Comparison of ENCODE assay signal across 10 cellular contexts in genomic region chr16:81214745-81215166, GRCh38. TPM values are rescaled to one million over a fixed set of nuclear protein-coding genes. Genes with fewer than 3 reads are reported as not detected.
DNase-seq lines count a peak whose midpoint lies in the region; ATAC-seq, FAIRE-seq and TF ChIP-seq lines count a peak whose summit lies in the region.
"Had no signal": no experiment of that assay in that cellular context is flagged by ENCODE, and none has a peak within 500 bp of the region (broad histone marks: within the 10 kb centered on the region; RNA-seq: fewer than 3 reads in every experiment).

No MANE protein-coding gene starts in this region.

- ATAC-seq in K562 (peak; percentile 94), lower lobe of right lung (peak in 1 of 2 donors; percentile 29), HG03175 (IDR thresholded peaks at IDR 0.05; ENCODE audit: unreplicated experiment) (no peak)

- peaks cover 5% of the 10 kb centered on the region; the same call in 1 of the 2 replicates for H4K20me1 ChIP-seq in K562 (replicated peaks; ENCODE audit: control insufficient read depth, insufficient read depth, low read length)

- no peak overlapping the region for H3K27ac ChIP-seq in K562 (ENCODE audit: extremely low read depth, low read depth, low read length)
- H3K27ac ChIP-seq in lower lobe of right lung: no peak overlapping the region
- H3K27ac ChIP-seq in tibial nerve: no peak overlapping the region
- H3K27ac ChIP-seq: skin epidermis had no signal

- H2AFZ ChIP-seq in K562 (ENCODE audit: low read depth, low read length): 0 out of 2 replicates have a peak overlapping the region, but pooled peaks have one; percentile 63

- H3K9ac ChIP-seq in K562 (ENCODE audit: insufficient read depth in 1 of 2, low read depth in 2 of 2, low read length in 2 of 2): peak overlapping the region in 1 of 2 experiments; percentile 68; a peak in 2 of 4 replicates

- TF ChIP-seq CTCF in K562 (IDR thresholded peaks at IDR 0.05 in 2 of 3, conservative IDR thresholded peaks at IDR 0.05 in 1 of 3; ENCODE audit: insufficient read depth in 2 of 3, low read depth in 1 of 3, low read length in 3 of 3): peak; percentile 79 to 87 (median 87)
- peak; percentile 15 for TF ChIP-seq CTCF in lower lobe of right lung (IDR thresholded peaks at IDR 0.05)
- peak in 1 of 5 experiments; percentile 12 for TF ChIP-seq CTCF in tibial nerve (IDR thresholded peaks at IDR 0.05)

- intact Hi-C loops in K562 (cut with micrococcal nuclease) (no loop called here), lower lobe of right lung (cut with DNase I) (no loop called here)

- H3K36me3 ChIP-seq in K562 (ENCODE audit: control insufficient read depth, insufficient read depth, low read length) (no peaks in the 10 kb centered on the region), lower lobe of right lung (no peaks in the 10 kb centered on the region), tibial nerve (no peaks in the 10 kb centered on the region)

- 3% methylated on average over 15 of the region's 15 CpGs for WGBS in K562 (ENCODE audit: insufficient coverage, low coverage, missing lambda C conversion rate)
- 50% methylated on average over 14 of the region's 15 CpGs for WGBS in tibial nerve, 2 donors

- peaks cover 2 to 11% of the 10 kb centered on the region in 2 experiments; a peak in 4 of 5 replicates for H3K4me1 ChIP-seq in K562 (replicated peaks in 1 of 2; ENCODE audit: control insufficient read depth in 2 of 2, insufficient read depth in 2 of 2, low read length in 2 of 2)
- no peaks in the 10 kb centered on the region for H3K4me1 ChIP-seq in lower lobe of right lung
- H3K4me1 ChIP-seq in tibial nerve: no peaks in the 10 kb centered on the region

- H3K9me3 ChIP-seq in K562 (replicated peaks; ENCODE audit: control insufficient read depth, insufficient read depth, low read depth, low read length) (no peaks in the 10 kb centered on the region), lower lobe of right lung (no peaks in the 10 kb centered on the region), tibial nerve (no peaks in the 10 kb centered on the region)

- in situ Hi-C loops in K562 (cut with MboI): no loop called here

- H3K4me3 ChIP-seq in K562: no peak overlapping the region
- H3K4me3 ChIP-seq in lower lobe of right lung: no peak overlapping the region
- H3K4me3 ChIP-seq in tibial nerve: no peak overlapping the region
- H3K4me3 ChIP-seq: skin epidermis had no signal

- TF ChIP-seq EP300 in K562 (IDR thresholded peaks at IDR 0.05; ENCODE audit: low read length) (no peak), tibial nerve (IDR thresholded peaks at IDR 0.05) (no peak)

- no peak for TF ChIP-seq POLR2A in K562 (conservative IDR thresholded peaks at IDR 0.05)
- TF ChIP-seq POLR2A in tibial nerve (IDR thresholded peaks at IDR 0.05): no peak

- CTCF ChIA-PET in K562 (lab: Yijun Ruan, JAX; ENCODE audit: low intra/inter-chr PET ratio): interaction anchor here (0.5 to 0.6 kb wide), 2 partner anchors 24 to 179 kb away, joined by 5 to 6 read pairs; partner anchors contain the start of gene ATMIN

- peak; percentile 37 to 68 for TF ChIP-seq RAD21 in K562 (CRISPR knock-in tag; conservative IDR thresholded peaks at IDR 0.05 in 1 of 2, IDR thresholded peaks at IDR 0.05 in 1 of 2)

- POLR2A ChIA-PET in K562 (lab: Yijun Ruan, JAX): interaction anchor here (0.6 to 1.2 kb wide), 4 partner anchors 18 to 515 kb away, joined by 3 to 4 read pairs (median 3); no protein-coding TSS in a partner anchor

- FAIRE-seq in K562 (lab: Jason Lieb, UNC): peak; percentile 57

- H3K9me1 ChIP-seq in K562 (ENCODE audit: control insufficient read depth, insufficient read depth, low read length): no peaks in the 10 kb centered on the region

- DNase-seq in EL: peak; percentile 13
- peak; percentile 36 for DNase-seq in HT1080 (ENCODE audit: low read depth)
- DNase-seq in K562 (ENCODE audit: extremely low read depth in 1 of 4, low spot score in 3 of 4): peak; percentile 47 to 64 (median 58)
- DNase-seq in lower lobe of right lung: no peak
- DNase-seq in tibial nerve (ENCODE audit: low spot score in 2 of 2): no peak
- DNase-seq in NCI-H146 treated with DMSO at 0.1 percent for 48 hours (lab: John Stamatoyannopoulos, UW; ENCODE audit: unreplicated experiment): no peak
- no peak for DNase-seq in NCI-H2081 treated with DMSO at 0.1 percent for 48 hours (lab: John Stamatoyannopoulos, UW)
- DNase-seq: NCI-H1417 had no signal

- H3K4me2 ChIP-seq in K562 (ENCODE audit: insufficient read depth, low read length): peak overlapping the region; percentile 57; the same call in 1 of the 2 replicates

- no TSS peak for BruUV-seq in K562 (replicated peaks; lab: Mats Ljungman, UMichigan)

- H3K27me3 ChIP-seq in K562 (ENCODE audit: control insufficient read depth in 2 of 2, insufficient read depth in 2 of 2, low read length in 2 of 2) (peaks cover 38 to 63% of the 10 kb centered on the region in 2 experiments), lower lobe of right lung (ENCODE audit: low read depth) (peaks cover 6% of the 10 kb centered on the region), tibial nerve (peaks cover 0 to 14% of the 10 kb centered on the region in 2 donors)

- no peaks in the 10 kb centered on the region for H3K79me2 ChIP-seq in K562 (ENCODE audit: control insufficient read depth, insufficient read depth, low read length)

TF ChIP-seq in K562, 482 proteins besides CTCF, POLR2A, EP300 and RAD21 (continues in another document):
- no peak for TF ChIP-seq GTF2A2 (tag; IDR thresholded peaks at IDR 0.05)
- TF ChIP-seq SAFB (IDR thresholded peaks at IDR 0.05; ENCODE audit: borderline replicate concordance, low read depth, low read length): no peak
- TF ChIP-seq XRCC5 (IDR thresholded peaks at IDR 0.05; ENCODE audit: low read depth, low read length): no peak
- no peak for TF ChIP-seq BHLHE40 (IDR thresholded peaks at IDR 0.05; ENCODE audit: low read length)
- TF ChIP-seq TOE1 (IDR thresholded peaks at IDR 0.05; ENCODE audit: borderline replicate concordance): no peak
- no peak for TF ChIP-seq TOE1 (CRISPR knock-in tag; IDR thresholded peaks at IDR 0.05; ENCODE audit: borderline replicate concordance, low read depth)
- TF ChIP-seq ETV1 (tag; conservative IDR thresholded peaks at IDR 0.05; ENCODE audit: low read depth): peak; percentile 77
- TF ChIP-seq MAZ (CRISPR knock-in tag; conservative IDR thresholded peaks at IDR 0.05 in 1 of 2, IDR thresholded peaks at IDR 0.05 in 1 of 2): 0 out of 4 replicates have a peak, but pooled peaks of 1 of the 2 experiments have one; percentile 22
- no peak for TF ChIP-seq SMAD2 (IDR thresholded peaks at IDR 0.05; ENCODE audit: low read depth, low read length)
- no peak for TF ChIP-seq ZNF324 (CRISPR knock-in tag; IDR thresholded peaks at IDR 0.05)
- TF ChIP-seq TRIM25 (IDR thresholded peaks at IDR 0.05; ENCODE audit: borderline replicate concordance): no peak

RNA-seq across cellular contexts. Expression of gene BCO1, which starts 23.7 kb away (rescaled TPM):
- total RNA-seq in HT1080 (2014; rRNA removed; shearing (Covaris generic)): not detected in 2 replicates
- not detected in 2 replicates for polyA plus RNA-seq in HT1080 (2015; cell fraction: cytosol; rRNA removed)
- not detected in 2 replicates for polyA plus RNA-seq in HT1080 (2015; cell fraction: nucleus; rRNA removed)
- not detected in 2 replicates for total RNA-seq in K562 (2011; cell fraction: chromatin; rRNA removed; ENCODE audit: low replicate concordance)
- not detected in 2 replicates for total RNA-seq in K562 (2011; cell fraction: nucleolus; rRNA removed)
- total RNA-seq in K562 (2011; cell fraction: nucleoplasm; rRNA removed): not detected in 2 replicates
- total RNA-seq in K562 (2014; rRNA removed) (not detected in 2 replicates), K562 (2014; rRNA removed; fragmentation: Illumina TruSeq; extraction: Trizol) (not detected in 2 replicates), K562 (2015; rRNA removed; fragmentation: Illumina TruSeq; extraction: Trizol) (not detected in 2 replicates), K562 (2021) (not detected in 2 replicates), lower lobe of right lung (0.74 TPM), tibial nerve (not detected)
- polyA plus RNA-seq in K562 (2011; rRNA removed) (not detected in 2 replicates), K562 (2014; fragmentation: Illumina TruSeq; extraction: Trizol) (not detected in 2 replicates), K562 (2014; fragmentation: Nextera tagmentation; extraction: Ambion mirVana) (not detected), K562 (2014; rRNA removed) (not detected in 2 replicates)
- not detected in 2 replicates for polyA plus RNA-seq in K562 (2011; cell fraction: cytosol; rRNA removed)
- polyA plus RNA-seq in K562 (2011; cell fraction: nucleus; rRNA removed): not detected in 2 replicates
- polyA plus RNA-seq in K562 (2012): not detected in 2 replicates
- polyA minus RNA-seq in K562 (2011; rRNA and poly(A)+ RNA removed): not detected in 2 replicates
- polyA minus RNA-seq in K562 (2011; cell fraction: cytosol; rRNA and poly(A)+ RNA removed): not detected in 2 replicates
- not detected in 2 replicates for polyA minus RNA-seq in K562 (2011; cell fraction: nucleus; rRNA and poly(A)+ RNA removed)

Comparison
In these comparisons a context has a peak if more than half of its experiments do, and no peak if none do; other contexts are left out.
1. DNase-seq: peak in EL (single experiment), HT1080 (single experiment) and K562 (4 of 4); none in lower lobe of right lung (single experiment), tibial nerve (0 of 2), NCI-H146 treated with DMSO at 0.1 percent for 48 hours (single experiment) and NCI-H2081 treated with DMSO at 0.1 percent for 48 hours (single experiment).